8 cellular contexts compared by ENCODE assay signal in genomic region chr12:123269980-123270379, GRCh38. TPM values are rescaled to one million over a fixed set of nuclear protein-coding genes. Genes with fewer than 3 reads are reported as not detected.
DNase-seq lines count a peak whose midpoint lies in the region; ATAC-seq, FAIRE-seq and TF ChIP-seq lines count a peak whose summit lies in the region.

No MANE protein-coding gene starts in this region.

- peak overlapping the region; percentile 75 to 89 (median 82) for H3K4me3 Mint-ChIP-seq in CD4-positive, alpha-beta memory T cell
- peak overlapping the region; percentile 86 for H3K4me3 Mint-ChIP-seq in memory B cell

- 1 to 4% methylated on average over 8 to 10 of the region's 10 CpGs for WGBS in thyroid gland, 2 donors

- intact Hi-C loops in CD4-positive, alpha-beta memory T cell (cut with micrococcal nuclease) = loop anchor here (1.0 kb wide), 1 partner anchor 95 kb away; no protein-coding TSS in a partner anchor
- intact Hi-C loops in thyroid gland (cut with DNase I) = no loop called here

- POLR2A ChIA-PET in CD4-positive, alpha-beta memory T cell (lab: Charles Lee; ENCODE audit: partially characterized antibody) = interaction anchor here (0.7 to 2.5 kb wide), 5 partner anchors 19 to 332 kb away, joined by 3 to 13 read pairs (median 3); partner anchors contain the start of genes DDX55, MPHOSPH9 and MTRFR

- peak; percentile 13 for ATAC-seq in memory B cell (ENCODE audit: low read depth)
- ATAC-seq in GM18502 (IDR thresholded peaks at IDR 0.05; ENCODE audit: poor library complexity, unreplicated experiment) = no peak

- H3K36me3 Mint-ChIP-seq in CD4-positive, alpha-beta memory T cell = no peaks in the 10 kb centered on the region
- no peaks in the 10 kb centered on the region for H3K36me3 Mint-ChIP-seq in memory B cell

- CTCF ChIA-PET in CD4-positive, alpha-beta memory T cell (lab: Charles Lee; ENCODE audit: partially characterized antibody) = interaction anchor here (0.6 to 1.9 kb wide), 5 partner anchors 18 to 313 kb away, joined by 3 to 20 read pairs (median 4); partner anchors contain the start of genes MPHOSPH9, MTRFR and TMED2

- no peak for TF ChIP-seq CTCF in LNCaP clone FGC (IDR thresholded peaks at IDR 0.05; ENCODE audit: control insufficient read depth, extremely low read depth, insufficient read depth)
- TF ChIP-seq CTCF in bronchial epithelial cell (IDR thresholded peaks at IDR 0.05; ENCODE audit: insufficient read depth, low read length, severe bottlenecking) = no peak
- TF ChIP-seq CTCF in thyroid gland (IDR thresholded peaks at IDR 0.05) = no peak

- H3K4me1 Mint-ChIP-seq in CD4-positive, alpha-beta memory T cell = peaks cover 10 to 32% (median 15%) of the 10 kb centered on the region in 4 donors
- peaks cover 17% of the 10 kb centered on the region for H3K4me1 Mint-ChIP-seq in memory B cell

- no peaks in the 10 kb centered on the region for H3K9me3 Mint-ChIP-seq in CD4-positive, alpha-beta memory T cell
- no peaks in the 10 kb centered on the region for H3K9me3 Mint-ChIP-seq in memory B cell

- no peak for TF ChIP-seq POLR2A in thyroid gland (IDR thresholded peaks at IDR 0.05)

- no peak for FAIRE-seq in bronchial epithelial cell (lab: Jason Lieb, UNC)

- H3K9me3 ChIP-seq in CD4-positive, alpha-beta memory T cell (ENCODE audit: control insufficient read depth in 1 of 2, low read length in 2 of 2) = no peaks in the 10 kb centered on the region
- no peaks in the 10 kb centered on the region for H3K9me3 ChIP-seq in thyroid gland

- peak overlapping the region in 1 of 2 donors; percentile 27 for H3K4me3 ChIP-seq in CD4-positive, alpha-beta memory T cell (ENCODE audit: low read length in 2 of 2)
- H3K4me3 ChIP-seq in LNCaP clone FGC (ENCODE audit: low read depth, low read length) (peak overlapping the region; percentile 85), bronchial epithelial cell (ENCODE audit: low read depth, low read length) (peak overlapping the region; percentile 83), thyroid gland (replicated peaks in 1 of 3) (peak overlapping the region in 2 of 3 donors; percentile 19 to 68)

- no peaks in the 10 kb centered on the region for H3K27me3 ChIP-seq in CD4-positive, alpha-beta memory T cell (ENCODE audit: insufficient read depth, low read length)
- H3K27me3 ChIP-seq in bronchial epithelial cell (ENCODE audit: control insufficient read depth, insufficient read depth, low read length) (no peaks in the 10 kb centered on the region), thyroid gland (no peaks in the 10 kb centered on the region)

- H3K36me3 ChIP-seq in CD4-positive, alpha-beta memory T cell (ENCODE audit: insufficient read depth, low read length) = no peaks in the 10 kb centered on the region
- H3K36me3 ChIP-seq in bronchial epithelial cell (ENCODE audit: control insufficient read depth, insufficient read depth, low read length) = peaks cover 11% of the 10 kb centered on the region
- peaks cover 0 to 1% of the 10 kb centered on the region in 2 donors for H3K36me3 ChIP-seq in thyroid gland

- H3K27ac ChIP-seq in CD4-positive, alpha-beta memory T cell (ENCODE audit: low read depth, low read length) = peak overlapping the region; percentile 21
- H3K27ac ChIP-seq in thyroid gland = peak overlapping the region; percentile 55 to 85 (median 68)

- peaks cover 15% of the 10 kb centered on the region for H3K4me1 ChIP-seq in CD4-positive, alpha-beta memory T cell (ENCODE audit: insufficient read depth, low read length)
- peaks cover 19 to 21% of the 10 kb centered on the region in 2 donors for H3K4me1 ChIP-seq in thyroid gland

- peak overlapping the region; percentile 42 to 73 (median 60) for H3K27ac Mint-ChIP-seq in CD4-positive, alpha-beta memory T cell
- H3K27ac Mint-ChIP-seq in memory B cell = peak overlapping the region; percentile 14

- no peaks in the 10 kb centered on the region for H3K27me3 Mint-ChIP-seq in CD4-positive, alpha-beta memory T cell
- no peaks in the 10 kb centered on the region for H3K27me3 Mint-ChIP-seq in memory B cell

- peak in 1 of 5 donors; percentile 45 for DNase-seq in CD4-positive, alpha-beta memory T cell
- DNase-seq in LNCaP clone FGC (ENCODE audit: low read depth) = no peak
- no peak for DNase-seq in bronchial epithelial cell (ENCODE audit: low read depth)
- DNase-seq in memory B cell (ENCODE audit: low spot score in 2 of 2) = no peak
- no peak for DNase-seq in thyroid gland
- no peak for DNase-seq in stimulated activated CD4-positive, alpha-beta T cell treated with anti-CD3 and anti-CD28 coated beads, Interleukin-4, amount 100 ng/mL, for 4 hours
- DNase-seq in NCI-H1930 (lab: John Stamatoyannopoulos, UW) = no peak

RNA-seq across cellular contexts. Expression of gene CDK2AP1, which starts 1.7 kb away (rescaled TPM):
- total RNA-seq in CD4-positive, alpha-beta memory T cell = 1 to 10 TPM; 4.8 to 5.4 TPM
- 1 to 10 TPM; 2.2 to 4.8 TPM for polyA plus RNA-seq in CD4-positive, alpha-beta memory T cell
- total RNA-seq in bronchial epithelial cell (64.2 and 76.2 TPM in 2 replicates), thyroid gland (10 to 100 TPM; 53.0 to 94.5 (median 68.5) TPM)

RNA-seq across cellular contexts. Expression of gene MTRFR, which starts 36.7 kb away (rescaled TPM):
- total RNA-seq in CD4-positive, alpha-beta memory T cell = 10 to 100 TPM; 46.1 to 48.8 TPM
- 10 to 100 TPM; 35.4 to 63.1 TPM for polyA plus RNA-seq in CD4-positive, alpha-beta memory T cell
- total RNA-seq in bronchial epithelial cell (15.9 and 19.2 TPM in 2 replicates), thyroid gland (10 to 100 TPM; 14.4 to 17.9 (median 16.2) TPM)

RNA-seq across cellular contexts. Expression of gene MPHOSPH9, which starts 37.0 kb away (rescaled TPM):
- 10 to 100 TPM; 57.9 to 62.7 TPM for total RNA-seq in CD4-positive, alpha-beta memory T cell
- 10 to 100 TPM; 14.1 to 32.3 TPM for polyA plus RNA-seq in CD4-positive, alpha-beta memory T cell
- total RNA-seq in bronchial epithelial cell = 11.1 and 17.6 TPM in 2 replicates
- total RNA-seq in thyroid gland = 10 to 100 TPM; 21.6 to 53.6 (median 39.1) TPM

Comparison
In these comparisons a context has a peak if more than half of its experiments do, and no peak if none do; other contexts are left out.
1. RNA of gene CDK2AP1, which starts 1.7 kb away (total RNA-seq): 53.0 to 94.5 TPM in thyroid gland and 64.2 to 76.2 TPM in bronchial epithelial cell; 4.8 to 5.4 TPM in CD4-positive, alpha-beta memory T cell; every median in the first group is over 4 times any median in the second.